In the genomic region with DNA sequence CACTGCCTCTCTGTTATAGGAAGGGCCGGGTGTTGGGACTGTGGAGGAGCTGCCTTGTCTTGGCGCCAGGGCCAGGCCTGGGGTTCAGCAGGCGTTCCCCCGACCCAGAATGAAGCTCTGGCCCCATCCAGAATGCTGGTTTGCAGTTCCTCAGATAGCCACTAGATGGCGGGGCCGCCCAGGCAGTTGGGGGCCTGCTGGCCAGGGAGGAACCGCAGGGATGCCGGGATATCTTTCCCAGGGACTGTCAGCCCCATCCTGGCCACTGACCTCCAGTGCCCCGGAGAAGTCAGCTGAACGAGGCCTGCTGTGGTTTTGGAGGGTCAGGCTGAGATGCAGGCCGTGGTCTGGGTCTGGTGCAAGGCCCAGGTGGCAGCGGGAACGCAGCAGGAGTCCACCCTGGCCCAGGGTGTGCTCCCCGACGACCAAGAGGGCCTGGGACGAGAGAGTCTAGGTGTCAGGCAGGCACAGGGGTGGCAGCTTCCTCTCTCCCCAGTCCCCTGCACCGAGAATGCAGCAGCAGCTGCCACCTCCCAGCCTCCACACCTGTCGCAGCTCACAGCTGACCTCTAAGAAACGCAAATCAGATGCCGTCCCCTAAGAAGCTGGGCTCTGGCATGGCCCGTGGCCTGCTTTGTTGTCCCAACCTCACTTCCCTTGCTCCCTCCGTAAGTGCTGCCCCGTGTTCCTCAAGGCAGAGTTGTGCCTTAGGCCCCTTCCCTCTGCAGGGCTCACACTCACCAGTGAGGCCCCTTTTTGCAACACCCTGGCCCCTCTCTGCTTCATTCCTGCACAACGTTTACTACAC, we compare ENCODE assay signal across 8 cellular contexts.
DNase-seq lines count a peak whose midpoint lies in the region; ATAC-seq and TF ChIP-seq lines count a peak whose summit lies in the region.

No MANE protein-coding gene starts in this region.

- TF ChIP-seq CTCF in HFF-Myc (IDR thresholded peaks at IDR 0.05; ENCODE audit: low read depth, low read length, missing control alignments), result peak; percentile 98
- peak; percentile 96 for TF ChIP-seq CTCF in foreskin fibroblast (IDR thresholded peaks at IDR 0.05; ENCODE audit: low read depth, low read length)

- no peak for ATAC-seq in GM19463 (IDR thresholded peaks at IDR 0.05; ENCODE audit: unreplicated experiment)

- no peak overlapping the region for H3K4me3 ChIP-seq in HFF-Myc (replicated peaks; ENCODE audit: low read depth, low read length)
- H3K4me3 ChIP-seq in foreskin fibroblast (ENCODE audit: low read depth in 1 of 2, low read length in 2 of 2), result no peak overlapping the region

- DNase-seq in COLO829 (ENCODE audit: low spot score), result peak; percentile 82
- no peak for DNase-seq in HFF-Myc (ENCODE audit: extremely low read depth, low read depth)
- peak; percentile 66 for DNase-seq in RKO (ENCODE audit: low spot score)
- DNase-seq in activated T-helper 1 cell treated with anti-CD3 and anti-CD28 coated beads, Interleukin-2, amount 50 U/mL, for 16 hours (ENCODE audit: low read depth in 1 of 2, low spot score in 1 of 2), result peak; percentile 35 to 53
- peak; percentile 50 to 84 for DNase-seq in foreskin fibroblast
- peak in 48 of 56 donors; percentile 19 to 81 (median 52) for DNase-seq in nucleus accumbens (lab: John Stamatoyannopoulos, UW)
- DNase-seq in superior temporal gyrus (ENCODE audit: extremely low spot score), result peak; percentile 86
